ENCODE assay signal across 23 cellular contexts in genomic region chr19:51468545-51468920, GRCh38.
DNase-seq lines count a peak whose midpoint lies in the region; ATAC-seq lines count a peak whose summit lies in the region.
"Had no signal": no experiment of that assay in that cellular context is flagged by ENCODE, and none has a peak within 500 bp of the region (broad histone marks: within the 10 kb centered on the region; RNA-seq: fewer than 3 reads in every experiment).

No MANE protein-coding gene starts in this region.

- peak; percentile 1 for DNase-seq in stimulated activated naive CD8-positive, alpha-beta T cell treated with anti-CD3 and anti-CD28 coated beads, Interleukin-15, Interleukin-2, amounts not matched to agents 100 U/mL and 50 U/mL, for 24 hours
- DNase-seq in stimulated activated naive CD8-positive, alpha-beta T cell treated with anti-CD3 and anti-CD28 coated beads, Interleukin-15, amount 100 ng/mL, for 72 hours = no peak
- no peak for DNase-seq in DMS114 treated with DMSO at 0.1 percent for 48 hours (lab: John Stamatoyannopoulos, UW; ENCODE audit: unreplicated experiment)
- DNase-seq: BE2C; Caco-2; CD4-positive, alpha-beta T cell; DMS 273 treated with DMSO at 0.1 percent for 48 hours; GOT3; HCEC 1CT; IMR-90; MG63; NCI-H1092; NCI-H1436; NCI-H1930; NCI-H2227 treated with DMSO at 0.1 percent for 48 hours; NCI-H510A; NCI-H748 treated with DMSO at 0.1 percent for 48 hours had no signal

- H3K27ac ChIP-seq in KOPT-K1 (ENCODE audit: low read depth, low read length, poor library complexity, severe bottlenecking) (peak overlapping the region; percentile 76), cingulate gyrus (ENCODE audit: low read depth, low read length) (peak overlapping the region; percentile 6)
- H3K27ac ChIP-seq: Peyer's patch had no signal

- H3K4me1 Mint-ChIP-seq in stimulated activated naive CD8-positive, alpha-beta T cell treated with anti-CD3 and anti-CD28 coated beads, Interleukin-15, amount 100 ng/mL, for 72 hours = peaks cover 33% of the 10 kb centered on the region

- no peak overlapping the region for H3K4me3 Mint-ChIP-seq in stimulated activated naive CD8-positive, alpha-beta T cell treated with anti-CD3 and anti-CD28 coated beads, Interleukin-15, amount 100 ng/mL, for 72 hours
- H3K4me3 Mint-ChIP-seq: CD4-positive, alpha-beta T cell had no signal

- peaks cover 77% of the 10 kb centered on the region for H3K27me3 Mint-ChIP-seq in stimulated activated naive CD8-positive, alpha-beta T cell treated with anti-CD3 and anti-CD28 coated beads, Interleukin-15, amount 100 ng/mL, for 72 hours

- no peaks in the 10 kb centered on the region for H3K36me3 ChIP-seq in KOPT-K1 (ENCODE audit: insufficient read depth, low read length)
- H3K36me3 ChIP-seq: BE2C, MG63, Peyer's patch had no signal

- no peaks in the 10 kb centered on the region for H3K9me3 Mint-ChIP-seq in stimulated activated naive CD8-positive, alpha-beta T cell treated with anti-CD3 and anti-CD28 coated beads, Interleukin-15, amount 100 ng/mL, for 72 hours
- H3K9me3 Mint-ChIP-seq: CD4-positive, alpha-beta T cell had no signal

- H3K9me3 ChIP-seq in KOPT-K1 (ENCODE audit: insufficient read depth, low read length, poor library complexity, severe bottlenecking) = no peaks in the 10 kb centered on the region
- H3K9me3 ChIP-seq: BE2C, Caco-2, MG63, Peyer's patch had no signal

- no peak overlapping the region for H3K27ac Mint-ChIP-seq in stimulated activated naive CD8-positive, alpha-beta T cell treated with anti-CD3 and anti-CD28 coated beads, Interleukin-15, amount 100 ng/mL, for 72 hours
- H3K27ac Mint-ChIP-seq: CD4-positive, alpha-beta T cell had no signal

- ATAC-seq in stimulated activated naive CD8-positive, alpha-beta T cell treated with anti-CD3 and anti-CD28 coated beads, Interleukin-15, Interleukin-2, amounts not matched to agents 100 U/mL and 50 U/mL, for 24 hours = no peak
- ATAC-seq in stimulated activated naive CD8-positive, alpha-beta T cell treated with anti-CD3 and anti-CD28 coated beads, Interleukin-15, amount 100 ng/mL, for 72 hours = no peak
- ATAC-seq in HG03442 (IDR thresholded peaks at IDR 0.05; ENCODE audit: unreplicated experiment) (no peak), HG02885 (IDR thresholded peaks at IDR 0.05; ENCODE audit: poor library complexity, unreplicated experiment) (no peak)
- ATAC-seq: SK-N-SH treated with all-trans-retinoic acid at 6 μM for 48 hours had no signal
